Comparison of ENCODE assay signal across 16 cellular contexts in genomic region chrX:39418936-39419659, GRCh38.
DNase-seq lines count a peak whose midpoint lies in the region; ATAC-seq, FAIRE-seq and TF ChIP-seq lines count a peak whose summit lies in the region.
"Had no signal": no experiment of that assay in that cellular context is flagged by ENCODE, and none has a peak within 500 bp of the region (broad histone marks: within the 10 kb centered on the region; RNA-seq: fewer than 3 reads in every experiment).

No MANE protein-coding gene starts in this region.

- no peak for TF ChIP-seq CTCF in CD4-positive, alpha-beta T cell (IDR thresholded peaks at IDR 0.05)
- TF ChIP-seq CTCF in left ventricle myocardium inferior (IDR thresholded peaks at IDR 0.05; ENCODE audit: borderline replicate concordance) (no peak), endodermal cell (conservative IDR thresholded peaks at IDR 0.05) (no peak)

- CTCF ChIA-PET in CD4-positive, alpha-beta T cell (lab: Charles Lee), result no interaction called here
- CTCF ChIA-PET in CD8-positive, alpha-beta memory T cell (lab: Charles Lee), result no interaction called here

- H3K36me3 Mint-ChIP-seq in CD4-positive, alpha-beta T cell (ENCODE audit: low read depth), result no peaks in the 10 kb centered on the region
- H3K36me3 Mint-ChIP-seq in CD8-positive, alpha-beta memory T cell, result no peaks in the 10 kb centered on the region
- H3K36me3 Mint-ChIP-seq in endodermal cell (ENCODE audit: low read depth), result no peaks in the 10 kb centered on the region

- H3K27ac ChIP-seq in CD4-positive, alpha-beta T cell (ENCODE audit: low read depth, low read length), result no peak overlapping the region
- H3K27ac ChIP-seq in left ventricle myocardium inferior (replicated peaks), result peak overlapping the region; percentile 71
- no peak overlapping the region for H3K27ac ChIP-seq in CD8-positive, alpha-beta memory T cell (ENCODE audit: low read depth, low read length)
- no peak overlapping the region for H3K27ac ChIP-seq in endodermal cell (ENCODE audit: low read depth, low read length)

- no peaks in the 10 kb centered on the region for H3K27me3 ChIP-seq in CD4-positive, alpha-beta T cell (ENCODE audit: control insufficient read depth, insufficient read depth, low read length)
- H3K27me3 ChIP-seq in left ventricle myocardium inferior (ENCODE audit: low read depth) (no peaks in the 10 kb centered on the region), endodermal cell (ENCODE audit: control insufficient read depth, insufficient read depth, low read length, poor library complexity, severe bottlenecking) (no peaks in the 10 kb centered on the region)
- H3K27me3 ChIP-seq in CD8-positive, alpha-beta memory T cell (ENCODE audit: insufficient read depth, low read length, poor library complexity, severe bottlenecking), result no peaks in the 10 kb centered on the region

- H3K4me3 ChIP-seq in left ventricle myocardium inferior (peak overlapping the region; percentile 4), endodermal cell (ENCODE audit: low read length) (no peak overlapping the region)
- no peak overlapping the region for H3K4me3 ChIP-seq in CD8-positive, alpha-beta memory T cell (ENCODE audit: low read length)
- H3K4me3 ChIP-seq: breast epithelium had no signal

- DNase-seq in CD4-positive, alpha-beta T cell, result no peak
- peak; percentile 84 for DNase-seq in SK-N-DZ (ENCODE audit: low spot score)
- DNase-seq in left ventricle myocardium inferior, result peak; percentile 62
- DNase-seq in pons (ENCODE audit: low spot score), result peak; percentile 8
- no peak for DNase-seq in urothelium cell line (ENCODE audit: low spot score)
- no peak for DNase-seq in activated CD8-positive, alpha-beta memory T cell treated with anti-CD3 and anti-CD28 coated beads, Interleukin-2, amount 50 U/mL, for 4 hours
- no peak for DNase-seq in CD8-positive, alpha-beta memory T cell
- no peak for DNase-seq in endodermal cell
- DNase-seq: activated CD8-positive, alpha-beta T cell treated with anti-CD3 and anti-CD28 coated beads, Interleukin-2, amount 10 ng/mL, durations not matched to agents 7 days and 5 days; activated gamma-delta T cell treated with Interleukin-2 at 50 U/mL for 16 hours; DMS79 treated with DMSO at 0.1 percent for 48 hours; left colon; NCI-H187 treated with DMSO at 0.1 percent for 48 hours had no signal

- no peak overlapping the region for H3K9ac ChIP-seq in endodermal cell (ENCODE audit: extremely low read depth, low read length, poor library complexity, severe bottlenecking)

- H3K9me3 ChIP-seq in CD4-positive, alpha-beta T cell (ENCODE audit: control insufficient read depth, low read length), result no peaks in the 10 kb centered on the region
- H3K9me3 ChIP-seq in left ventricle myocardium inferior (replicated peaks) (no peaks in the 10 kb centered on the region), endodermal cell (ENCODE audit: control insufficient read depth, low read length) (no peaks in the 10 kb centered on the region)
- H3K9me3 ChIP-seq in CD8-positive, alpha-beta memory T cell (ENCODE audit: low read length), result no peaks in the 10 kb centered on the region

- peaks cover 11% of the 10 kb centered on the region for H3K4me1 Mint-ChIP-seq in CD4-positive, alpha-beta T cell (ENCODE audit: low read depth)
- peaks cover 0 to 4% (median 0%) of the 10 kb centered on the region in 3 donors for H3K4me1 Mint-ChIP-seq in CD8-positive, alpha-beta memory T cell
- peaks cover 9% of the 10 kb centered on the region for H3K4me1 Mint-ChIP-seq in endodermal cell

- no peaks in the 10 kb centered on the region for H3K36me3 ChIP-seq in left ventricle myocardium inferior
- no peaks in the 10 kb centered on the region for H3K36me3 ChIP-seq in CD8-positive, alpha-beta memory T cell (ENCODE audit: insufficient read depth, low read length)
- no peaks in the 10 kb centered on the region for H3K36me3 ChIP-seq in endodermal cell (ENCODE audit: control insufficient read depth, insufficient read depth, low read length)
- H3K36me3 ChIP-seq: breast epithelium had no signal

- WGBS in endodermal cell (ENCODE audit: insufficient coverage in 1 of 2, insufficient read length in 1 of 2), 2 experiments, result 86 to 88% methylated on average over 1 to 16 of the region's 17 CpGs

- H3K4me1 ChIP-seq in left ventricle myocardium inferior (peaks cover 16% of the 10 kb centered on the region), endodermal cell (ENCODE audit: control insufficient read depth, insufficient read depth, low read length) (no peaks in the 10 kb centered on the region)
- no peaks in the 10 kb centered on the region for H3K4me1 ChIP-seq in CD8-positive, alpha-beta memory T cell (ENCODE audit: insufficient read depth, low read length)
- H3K4me1 ChIP-seq: breast epithelium had no signal

- POLR2A ChIA-PET in CD4-positive, alpha-beta T cell (lab: Charles Lee), result no interaction called here
- POLR2A ChIA-PET in CD8-positive, alpha-beta memory T cell (lab: Charles Lee), result no interaction called here

- no peaks in the 10 kb centered on the region for H3K9me3 Mint-ChIP-seq in CD4-positive, alpha-beta T cell
- H3K9me3 Mint-ChIP-seq in CD8-positive, alpha-beta memory T cell, result no peaks in the 10 kb centered on the region
- H3K9me3 Mint-ChIP-seq in endodermal cell, result peaks cover 33% of the 10 kb centered on the region

- peak overlapping the region; percentile 82 for H3K27ac Mint-ChIP-seq in CD4-positive, alpha-beta T cell
- no peak overlapping the region for H3K27ac Mint-ChIP-seq in CD8-positive, alpha-beta memory T cell
- no peak overlapping the region for H3K27ac Mint-ChIP-seq in endodermal cell
- H3K27ac Mint-ChIP-seq: activated CD8-positive, alpha-beta T cell treated with anti-CD3 and anti-CD28 coated beads, Interleukin-2, amount 10 ng/mL, durations not matched to agents 7 days and 5 days; B cell had no signal

- no peak for FAIRE-seq in urothelium cell line (lab: Jason Lieb, UNC)
- FAIRE-seq: TTC549 had no signal

- intact Hi-C loops in CD4-positive, alpha-beta T cell (cut with DNase I, micrococcal nuclease), result no loop called here
- intact Hi-C loops in left ventricle myocardium inferior (cut with micrococcal nuclease), result no loop called here

- ATAC-seq in CD4-positive, alpha-beta T cell (ENCODE audit: poor library complexity), result no peak
- ATAC-seq: activated CD8-positive, alpha-beta T cell treated with anti-CD3 and anti-CD28 coated beads, Interleukin-2, amount 10 ng/mL, durations not matched to agents 7 days and 5 days; left colon had no signal

- no peak overlapping the region for H3K4me3 Mint-ChIP-seq in CD4-positive, alpha-beta T cell
- H3K4me3 Mint-ChIP-seq in CD8-positive, alpha-beta memory T cell, result no peak overlapping the region
- no peak overlapping the region for H3K4me3 Mint-ChIP-seq in endodermal cell
- H3K4me3 Mint-ChIP-seq: activated CD8-positive, alpha-beta T cell treated with anti-CD3 and anti-CD28 coated beads, Interleukin-2, amount 10 ng/mL, durations not matched to agents 7 days and 5 days; B cell had no signal

- no peaks in the 10 kb centered on the region for H3K27me3 Mint-ChIP-seq in CD4-positive, alpha-beta T cell
- H3K27me3 Mint-ChIP-seq in CD8-positive, alpha-beta memory T cell, result no peaks in the 10 kb centered on the region
- H3K27me3 Mint-ChIP-seq in endodermal cell (ENCODE audit: insufficient read depth), result no peaks in the 10 kb centered on the region
- H3K27me3 Mint-ChIP-seq: B cell had no signal

Comparison
In these comparisons a context has a peak if more than half of its experiments do, and no peak if none do; other contexts are left out.
1. DNase-seq: peak in SK-N-DZ (single experiment), left ventricle myocardium inferior (single experiment) and pons (single experiment); none in CD4-positive, alpha-beta T cell (0 of 10), urothelium cell line (single experiment), activated CD8-positive, alpha-beta memory T cell treated with anti-CD3 and anti-CD28 coated beads, Interleukin-2, amount 50 U/mL, for 4 hours (single experiment), CD8-positive, alpha-beta memory T cell (0 of 5) and endodermal cell (single experiment).